7 cellular contexts compared by ENCODE assay signal in genomic region chr2:230441188-230441897, GRCh38. TPM values are rescaled to one million over a fixed set of nuclear protein-coding genes. Genes with fewer than 3 reads are reported as not detected.
A peak's percentile ranks its signal among the peaks of the same experiment; 100 is the strongest.
DNase-seq lines count a peak whose midpoint lies in the region; ATAC-seq and TF ChIP-seq lines count a peak whose summit lies in the region.

No MANE protein-coding gene starts in this region.

- H3K27ac Mint-ChIP-seq in activated naive CD4-positive, alpha-beta T cell treated with anti-CD3 and anti-CD28 coated beads, Interleukin-2, amount 50 U/mL, for 72 hours: peak overlapping the region in 1 of 2 donors; percentile 58
- peak overlapping the region; percentile 52 to 87 (median 76) for H3K27ac Mint-ChIP-seq in naive thymus-derived CD4-positive, alpha-beta T cell

- no peak overlapping the region for H2BK20ac ChIP-seq in IMR-90 (ENCODE audit: low read depth, low read length)

- no peaks in the 10 kb centered on the region for H3K27me3 ChIP-seq in IMR-90 (ENCODE audit: control insufficient read depth, insufficient read depth, low read length)
- H3K27me3 ChIP-seq in naive thymus-derived CD4-positive, alpha-beta T cell (ENCODE audit: control insufficient read depth in 2 of 2, insufficient read depth in 2 of 2, low read length in 2 of 2): no peaks in the 10 kb centered on the region

- H2BK120ac ChIP-seq in IMR-90 (ENCODE audit: low read depth, low read length): no peak overlapping the region

- H3K36me3 ChIP-seq in IMR-90 (ENCODE audit: control insufficient read depth, insufficient read depth, low read length): peaks cover 11% of the 10 kb centered on the region
- peaks cover 11 to 41% (median 20%) of the 10 kb centered on the region in 3 experiments for H3K36me3 ChIP-seq in naive thymus-derived CD4-positive, alpha-beta T cell (ENCODE audit: control insufficient read depth in 2 of 3, insufficient read depth in 3 of 3, low read length in 3 of 3)

- H3K4me3 Mint-ChIP-seq in naive thymus-derived CD4-positive, alpha-beta T cell: peak overlapping the region; percentile 32 to 78 (median 68)

- H3K9me3 ChIP-seq in IMR-90 (ENCODE audit: control insufficient read depth, insufficient read depth, low read length): peaks cover under 1% of the 10 kb centered on the region
- H3K9me3 ChIP-seq in naive thymus-derived CD4-positive, alpha-beta T cell (ENCODE audit: control insufficient read depth in 2 of 3, low read length in 3 of 3): peaks cover 0 to 3% (median 2%) of the 10 kb centered on the region in 3 experiments

- H3K79me1 ChIP-seq in IMR-90 (ENCODE audit: low read depth in 1 of 2, low read length in 2 of 2): peaks cover 17 to 44% of the 10 kb centered on the region in 2 experiments

- no peak overlapping the region for H2AK9ac ChIP-seq in IMR-90 (replicated peaks; ENCODE audit: low read depth, low read length, poor library complexity)

- ATAC-seq in GM19324 (IDR thresholded peaks at IDR 0.05; ENCODE audit: low FRiP score, unreplicated experiment): peak; percentile 64
- peak; percentile 73 for ATAC-seq in IMR-90 (ENCODE audit: low read depth)
- peak; percentile 85 to 87 for ATAC-seq in activated naive CD4-positive, alpha-beta T cell treated with anti-CD3 and anti-CD28 coated beads, Interleukin-2, amount 50 U/mL, for 72 hours
- peak; percentile 84 for ATAC-seq in naive thymus-derived CD4-positive, alpha-beta T cell

- no peak overlapping the region for H3K56ac ChIP-seq in IMR-90 (ENCODE audit: extremely low read depth, insufficient read depth, low read length)

- peak overlapping the region; percentile 72; the same call in 1 of the 2 replicates for H3K27ac ChIP-seq in IMR-90 (ENCODE audit: insufficient read depth, low read length)
- H3K27ac ChIP-seq in naive thymus-derived CD4-positive, alpha-beta T cell (ENCODE audit: low read depth, low read length): peak overlapping the region; percentile 46

- no peak for TF ChIP-seq CTCF in IMR-90 (conservative IDR thresholded peaks at IDR 0.05; ENCODE audit: low read depth, low read length)

- H3K9ac ChIP-seq in IMR-90 (ENCODE audit: low read depth, low read length): no peak overlapping the region

- CTCF ChIA-PET in IMR-90 (lab: Yijun Ruan, JAX): no interaction called here
- CTCF ChIA-PET in naive thymus-derived CD4-positive, alpha-beta T cell (lab: Charles Lee): no interaction called here

- TF ChIP-seq POLR2A in IMR-90 (IDR thresholded peaks at IDR 0.05; ENCODE audit: low read depth, low read length): no peak

- dilution Hi-C loops in IMR-90 (cut with HindIII; ENCODE audit: low sequenced_read_pairs, unreplicated experiment): no loop called here

- no peaks in the 10 kb centered on the region for H3K27me3 Mint-ChIP-seq in naive thymus-derived CD4-positive, alpha-beta T cell

- peak overlapping the region; percentile 49; the same call in 1 of the 2 replicates for H4K5ac ChIP-seq in IMR-90 (ENCODE audit: low read depth, low read length)

- H2AK5ac ChIP-seq in IMR-90 (ENCODE audit: low read depth, low read length): no peak overlapping the region

- H3K14ac ChIP-seq in IMR-90 (replicated peaks; ENCODE audit: low read depth, low read length): no peak overlapping the region

- no peak overlapping the region for H3K23ac ChIP-seq in IMR-90 (ENCODE audit: low read depth, low read length)

- H3K36me3 Mint-ChIP-seq in activated naive CD4-positive, alpha-beta T cell treated with anti-CD3 and anti-CD28 coated beads, Interleukin-2, amount 50 U/mL, for 72 hours: peaks cover 10 to 56% of the 10 kb centered on the region in 2 donors
- peaks cover 12 to 59% (median 56%) of the 10 kb centered on the region in 5 donors for H3K36me3 Mint-ChIP-seq in naive thymus-derived CD4-positive, alpha-beta T cell

- in situ Hi-C loops in IMR-90 (cut with MboI; ENCODE audit: low sequenced_read_pairs): no loop called here

- DNase-seq in IMR-90 (peak; percentile 73), NCI-H748 (lab: John Stamatoyannopoulos, UW; ENCODE audit: unreplicated experiment) (no peak), DMS114 treated with DMSO at 0.1 percent for 48 hours (lab: John Stamatoyannopoulos, UW; ENCODE audit: unreplicated experiment) (no peak), NCI-H2081 (lab: John Stamatoyannopoulos, UW) (no peak)
- no peak for DNase-seq in activated naive CD4-positive, alpha-beta T cell treated with anti-CD3 and anti-CD28 coated beads, Interleukin-2, amount 50 U/mL, for 72 hours (ENCODE audit: low spot score in 2 of 2)
- peak in 7 of 9 donors; percentile 26 to 68 (median 46) for DNase-seq in naive thymus-derived CD4-positive, alpha-beta T cell

- POLR2A ChIA-PET in IMR-90 (lab: Charles Lee; ENCODE audit: unreplicated experiment): no interaction called here
- POLR2A ChIA-PET in naive thymus-derived CD4-positive, alpha-beta T cell (lab: Charles Lee): no interaction called here

- H4K8ac ChIP-seq in IMR-90 (ENCODE audit: low read depth in 2 of 2, low read length in 2 of 2): peak overlapping the region in 1 of 2 experiments; percentile 28; a peak in 1 of 4 replicates

- no peak overlapping the region for H4K91ac ChIP-seq in IMR-90 (ENCODE audit: insufficient read depth, low read depth, low read length)

- H2BK5ac ChIP-seq in IMR-90 (ENCODE audit: low read depth, low read length, poor library complexity, severe bottlenecking): peak overlapping the region; percentile 54

- H3K4me2 ChIP-seq in IMR-90 (ENCODE audit: low read depth, low read length): peak overlapping the region; percentile 49

- no TSS peak for BruUV-seq in IMR-90 (replicated peaks; lab: Mats Ljungman, UMichigan)

- H3K18ac ChIP-seq in IMR-90 (ENCODE audit: low read depth, low read length): peak overlapping the region; percentile 61

- intact Hi-C loops in IMR-90 (cut with micrococcal nuclease): no loop called here
- intact Hi-C loops in naive thymus-derived CD4-positive, alpha-beta T cell (cut with micrococcal nuclease): loop anchor here (1.0 to 5.0 kb wide), 6 partner anchors 8 to 223 kb away; partner anchors contain the start of gene SP100 (in 2 of the 2)

- peaks cover 2 to 3% of the 10 kb centered on the region in 2 donors for H3K9me3 Mint-ChIP-seq in activated naive CD4-positive, alpha-beta T cell treated with anti-CD3 and anti-CD28 coated beads, Interleukin-2, amount 50 U/mL, for 72 hours
- peaks cover 1 to 4% (median 2%) of the 10 kb centered on the region in 11 donors for H3K9me3 Mint-ChIP-seq in naive thymus-derived CD4-positive, alpha-beta T cell

- H2BK15ac ChIP-seq in IMR-90 (ENCODE audit: low read depth, low read length): no peak overlapping the region

- H3K4me1 ChIP-seq in IMR-90 (ENCODE audit: control insufficient read depth, insufficient read depth, low read length): peaks cover 6% of the 10 kb centered on the region
- H3K4me1 ChIP-seq in naive thymus-derived CD4-positive, alpha-beta T cell (ENCODE audit: control insufficient read depth in 2 of 2, insufficient read depth in 2 of 2, low read length in 2 of 2): peaks cover 30 to 37% of the 10 kb centered on the region in 2 donors

- H3K4ac ChIP-seq in IMR-90 (ENCODE audit: low read depth, low read length): no peak overlapping the region

- H3K9me1 ChIP-seq in IMR-90 (ENCODE audit: insufficient read depth, low read length): peaks cover 3% of the 10 kb centered on the region

- H3K4me3 ChIP-seq in IMR-90 (ENCODE audit: insufficient read depth, low read depth, low read length): no peak overlapping the region
- H3K4me3 ChIP-seq in naive thymus-derived CD4-positive, alpha-beta T cell (ENCODE audit: low read length): peak overlapping the region; percentile 6

- no CpG with 5 or more reads among the region's 4 CpGs for WGBS in IMR-90 (ENCODE audit: extremely low coverage in 2 of 2, insufficient read length in 1 of 2), 2 experiments

- H2AFZ ChIP-seq in IMR-90 (replicated peaks; ENCODE audit: low read length, poor library complexity): no peak overlapping the region

- no peak for TF ChIP-seq RAD21 in IMR-90 (IDR thresholded peaks at IDR 0.05; ENCODE audit: low read length)

- peaks cover 33 to 69% (median 55%) of the 10 kb centered on the region in 7 donors for H3K4me1 Mint-ChIP-seq in naive thymus-derived CD4-positive, alpha-beta T cell

- no peaks in the 10 kb centered on the region for H4K20me1 ChIP-seq in IMR-90 (ENCODE audit: insufficient read depth, low read length)

TF ChIP-seq in IMR-90, 13 proteins besides CTCF, POLR2A, EP300 and RAD21:
- TF ChIP-seq BHLHE40 (IDR thresholded peaks at IDR 0.05; ENCODE audit: low read depth, low read length): no peak
- TF ChIP-seq NFE2L2 (IDR thresholded peaks at IDR 0.05; ENCODE audit: low read depth, low read length): peak; percentile 58; the same call in 1 of the 2 replicates
- no peak for TF ChIP-seq RFX5 (IDR thresholded peaks at IDR 0.05; ENCODE audit: low read depth, low read length)
- no peak for TF ChIP-seq CHD1 (IDR thresholded peaks at IDR 0.05; ENCODE audit: low read depth, low read length)
- no peak for TF ChIP-seq MXI1 (IDR thresholded peaks at IDR 0.05; ENCODE audit: borderline replicate concordance, low read depth, low read length)
- TF ChIP-seq CEBPB (IDR thresholded peaks at IDR 0.05; ENCODE audit: low read depth, low read length): peak; percentile 75
- TF ChIP-seq MAZ (IDR thresholded peaks at IDR 0.05; ENCODE audit: borderline replicate concordance, low read depth, low read length): no peak
- TF ChIP-seq ELK1 (IDR thresholded peaks at IDR 0.05; ENCODE audit: borderline replicate concordance, low read depth, low read length): no peak
- no peak for TF ChIP-seq RCOR1 (IDR thresholded peaks at IDR 0.05; ENCODE audit: insufficient replicate concordance, low read length)

RNA-seq across cellular contexts. Expression of gene SP100, which starts 25.3 kb away (rescaled TPM):
- total RNA-seq in IMR-90 (2012; rRNA removed): 69.0 and 82.5 TPM in 2 replicates
- 42.5 and 50.6 TPM in 2 replicates for polyA plus RNA-seq in IMR-90 (2012; rRNA removed)
- 9.2 and 19.8 TPM in 2 replicates for polyA plus RNA-seq in IMR-90 (2012; cell fraction: cytosol; rRNA removed)
- polyA plus RNA-seq in IMR-90 (2012; cell fraction: nucleus; rRNA removed; ENCODE audit: low replicate concordance): 5.2 and 60.9 TPM in 2 replicates
- total RNA-seq in activated naive CD4-positive, alpha-beta T cell treated with anti-CD3 and anti-CD28 coated beads, Interleukin-2, amount 50 U/mL, for 72 hours: 100 to 1,000 TPM; 139 to 220 TPM
- 100 to 1,000 TPM; 203 to 391 (median 214) TPM for total RNA-seq in naive thymus-derived CD4-positive, alpha-beta T cell
- 100 to 1,000 TPM; 103 to 191 TPM for polyA plus RNA-seq in naive thymus-derived CD4-positive, alpha-beta T cell

Comparison
In these comparisons a context has a peak if more than half of its experiments do, and no peak if none do; other contexts are left out.
1. DNase-seq: peak in IMR-90 (single experiment) and naive thymus-derived CD4-positive, alpha-beta T cell (7 of 9); none in activated naive CD4-positive, alpha-beta T cell treated with anti-CD3 and anti-CD28 coated beads, Interleukin-2, amount 50 U/mL, for 72 hours (0 of 2), NCI-H748 (single experiment), DMS114 treated with DMSO at 0.1 percent for 48 hours (single experiment) and NCI-H2081 (0 of 2).
2. Peak in every context shown above with its lines, with median percentiles within 50 percentile points of each other: ATAC-seq.